ENCODE assay signal across 1 cellular context in the genomic region with DNA sequence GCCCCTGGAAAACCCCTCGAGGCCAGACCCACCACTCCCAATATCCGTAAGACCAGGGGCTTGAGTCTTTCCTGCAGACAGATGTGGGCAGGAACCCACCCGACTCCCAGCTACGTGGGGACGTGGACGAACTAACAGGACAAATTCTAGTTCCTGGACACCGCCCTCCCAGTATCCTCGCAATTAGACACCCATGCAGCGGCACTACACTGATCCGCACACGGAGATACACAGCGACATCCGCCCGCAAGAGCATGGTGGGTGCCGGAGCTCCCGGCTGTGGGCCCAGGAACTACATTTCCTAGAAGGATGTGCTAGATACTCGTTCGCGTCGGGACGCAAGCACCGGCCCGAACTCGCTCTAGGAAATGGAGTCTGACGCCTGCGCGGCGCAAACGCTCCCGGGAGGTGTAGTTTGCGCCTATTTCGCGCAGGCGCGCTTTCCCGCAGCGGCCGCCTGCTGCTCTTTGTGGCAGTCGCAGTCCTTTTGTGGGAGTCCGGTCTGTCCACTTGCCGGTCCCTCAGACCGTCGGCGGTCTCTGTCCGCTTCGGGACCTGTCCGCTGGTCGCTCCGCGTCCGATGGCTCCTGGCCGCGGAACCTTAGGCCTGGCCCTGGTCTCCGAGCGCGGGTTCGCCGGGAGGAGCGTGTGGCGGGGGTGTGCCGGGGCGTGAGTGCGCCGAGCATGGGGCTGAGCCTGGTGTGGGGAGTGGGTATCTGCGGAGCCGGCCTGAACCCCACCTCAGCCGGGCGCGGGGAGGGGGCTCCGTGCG.
TF ChIP-seq lines count a peak whose summit lies in the region.

ZNF74 (plus strand) TSS at position 447 of the 772 bp plus-strand sequence. CDS start 478 bp downstream, outside the sequence.

TF ChIP-seq in K562, 482 proteins besides CTCF, POLR2A, EP300 and RAD21 (continued from another document):
- TF ChIP-seq RBM14 (IDR thresholded peaks at IDR 0.05; ENCODE audit: borderline replicate concordance, insufficient read depth, low read depth, low read length): peak; percentile 85; the same call in 1 of the 2 replicates
- no peak for TF ChIP-seq LEF1 (IDR thresholded peaks at IDR 0.05)
